34 cellular contexts compared by ENCODE assay signal in the genomic region with DNA sequence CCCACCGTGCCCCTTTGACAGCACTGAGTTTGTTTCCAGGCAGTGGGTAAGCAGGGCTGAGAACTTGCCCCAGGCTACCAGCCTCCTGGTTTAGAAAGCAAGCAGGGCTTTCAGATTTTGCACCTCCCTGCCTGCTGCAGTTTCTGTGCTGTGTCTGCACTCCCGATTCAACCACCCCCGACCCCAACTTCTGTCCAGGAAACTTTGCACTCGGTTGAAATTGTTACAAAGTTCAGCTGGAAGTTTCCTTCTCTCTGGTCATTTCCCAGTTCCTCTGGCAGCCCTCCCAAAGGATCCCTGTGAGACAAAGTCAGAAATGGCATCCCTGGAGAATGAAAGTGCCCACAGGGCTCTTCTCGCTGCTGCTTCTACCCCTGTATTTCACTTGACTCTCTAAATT. TPM values are rescaled to one million over a fixed set of nuclear protein-coding genes. Genes with fewer than 3 reads are reported as not detected.
"Had no signal": no experiment of that assay in that cellular context is flagged by ENCODE, and none has a peak within 500 bp of the region (broad histone marks: within the 10 kb centered on the region; RNA-seq: fewer than 3 reads in every experiment).

No MANE protein-coding gene starts in this region.

- H3K27ac ChIP-seq: colonic mucosa, epithelial cell of prostate, esophagus squamous epithelium, gastrocnemius medialis, heart right ventricle, left lung, lower lobe of right lung had no signal

- FAIRE-seq: endometrium, islet of Langerhans, keratinocyte had no signal

- H3K27me3 ChIP-seq: colonic mucosa, esophagus squamous epithelium, gastrocnemius medialis, heart right ventricle, left lung had no signal

- H3K9me3 ChIP-seq: colonic mucosa, gastrocnemius medialis, mucosa of descending colon had no signal

- H3K4me1 ChIP-seq: colonic mucosa, esophagus squamous epithelium, gastrocnemius medialis, heart right ventricle, left lung, lower lobe of right lung had no signal

- ATAC-seq: effector memory CD8-positive, alpha-beta T cell; esophagus mucosa; gastrocnemius medialis; heart right ventricle; left cardiac atrium; left lung; left ventricle myocardium superior; lower lobe of right lung; mucosa of descending colon had no signal

- H3K36me3 ChIP-seq: colonic mucosa, esophagus squamous epithelium, gastrocnemius medialis, heart right ventricle, left lung, lower lobe of right lung had no signal

- DNase-seq: colonic mucosa; cortex of kidney; effector CD8-positive, alpha-beta T cell; effector memory CD8-positive, alpha-beta T cell; endodermal cell; erythroblast; esophagus squamous epithelium; foreskin fibroblast; foreskin melanocyte; gastrocnemius medialis; glutamatergic neuron; head of caudate nucleus; heart right ventricle; hippocampal formation; left cardiac atrium; left lung; left ventricle myocardium superior; lower lobe of right lung; mesenchymal stem cell; mucosa of descending colon; naive B cell had no signal

- H3K4me3 ChIP-seq: colonic mucosa, esophagus squamous epithelium, gastrocnemius medialis, heart right ventricle, left lung, lower lobe of right lung, mucosa of descending colon had no signal

RNA-seq across cellular contexts. Expression of a gene that starts 12.4 kb away (rescaled TPM):
- total RNA-seq: colonic mucosa, dermis microvascular lymphatic vessel endothelial cell, endodermal cell, esophagus mucosa, esophagus squamous epithelium, gastrocnemius medialis, glomerular endothelial cell, heart right ventricle, kidney epithelial cell, left cardiac atrium, left lung, left ventricle myocardium superior, lower leg skin, lower lobe of right lung, lung microvascular endothelial cell, mesenteric fat pad, mesothelial cell of epicardium, mucosa of descending colon, myocyte had no signal
- polyA plus RNA-seq: heart right ventricle, keratinocyte had no signal
